8 cellular contexts compared by ENCODE assay signal in the genomic region with DNA sequence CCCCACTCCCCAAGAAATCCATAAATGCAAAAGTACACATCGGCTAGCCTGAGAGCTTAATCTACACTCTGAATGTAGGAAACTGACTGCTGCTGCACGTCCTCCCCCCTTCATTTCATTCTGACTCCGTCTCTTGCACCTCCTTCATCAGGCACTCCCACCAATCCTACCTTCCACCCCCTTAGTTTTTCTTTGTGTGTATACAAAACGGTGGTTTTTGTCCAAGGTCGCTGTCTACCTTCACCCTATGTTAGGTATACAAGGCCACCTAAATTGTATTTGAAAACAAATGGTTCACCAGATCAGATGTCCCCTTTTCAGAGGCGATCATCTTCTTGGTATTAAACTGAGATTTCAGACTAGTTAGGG. TPM values are rescaled to one million over a fixed set of nuclear protein-coding genes. Genes with fewer than 3 reads are reported as not detected.
DNase-seq lines count a peak whose midpoint lies in the region; ATAC-seq and TF ChIP-seq lines count a peak whose summit lies in the region.

No MANE protein-coding gene starts in this region.

- H3K27me3 ChIP-seq in SJCRH30 (no peaks in the 10 kb centered on the region), endodermal cell (ENCODE audit: control insufficient read depth, insufficient read depth, low read length, poor library complexity, severe bottlenecking) (no peaks in the 10 kb centered on the region)
- H3K27me3 ChIP-seq in naive thymus-derived CD4-positive, alpha-beta T cell (ENCODE audit: control insufficient read depth in 2 of 2, insufficient read depth in 2 of 2, low read length in 2 of 2): no peaks in the 10 kb centered on the region

- ATAC-seq in naive thymus-derived CD4-positive, alpha-beta T cell: no peak

- H3K9me3 ChIP-seq in SJCRH30 (replicated peaks): no peaks in the 10 kb centered on the region
- no peaks in the 10 kb centered on the region for H3K9me3 ChIP-seq in endodermal cell (ENCODE audit: control insufficient read depth, low read length)
- no peaks in the 10 kb centered on the region for H3K9me3 ChIP-seq in naive thymus-derived CD4-positive, alpha-beta T cell (ENCODE audit: control insufficient read depth in 2 of 3, low read length in 3 of 3)

- peaks cover 28% of the 10 kb centered on the region for H3K4me1 ChIP-seq in SJCRH30
- peaks cover 3% of the 10 kb centered on the region for H3K4me1 ChIP-seq in endodermal cell (ENCODE audit: control insufficient read depth, insufficient read depth, low read length)
- peaks cover 30 to 31% of the 10 kb centered on the region in 2 donors for H3K4me1 ChIP-seq in naive thymus-derived CD4-positive, alpha-beta T cell (ENCODE audit: control insufficient read depth in 2 of 2, insufficient read depth in 2 of 2, low read length in 2 of 2)

- H3K36me3 ChIP-seq in SJCRH30 (peaks cover 33% of the 10 kb centered on the region), endodermal cell (ENCODE audit: control insufficient read depth, insufficient read depth, low read length) (peaks cover 33% of the 10 kb centered on the region)
- peaks cover 0 to 19% (median 0%) of the 10 kb centered on the region in 3 experiments for H3K36me3 ChIP-seq in naive thymus-derived CD4-positive, alpha-beta T cell (ENCODE audit: control insufficient read depth in 2 of 3, insufficient read depth in 3 of 3, low read length in 3 of 3)

- H3K27me3 Mint-ChIP-seq in endodermal cell (ENCODE audit: insufficient read depth): no peaks in the 10 kb centered on the region
- H3K27me3 Mint-ChIP-seq in naive thymus-derived CD4-positive, alpha-beta T cell: no peaks in the 10 kb centered on the region

- WGBS in endodermal cell (ENCODE audit: insufficient coverage in 1 of 2, insufficient read length in 1 of 2), 2 experiments: 22 to 27% methylated on average over 3 to 6 of the region's 6 CpGs

- H3K9me3 Mint-ChIP-seq in endodermal cell: no peaks in the 10 kb centered on the region
- peaks cover 0 to 3% (median 0%) of the 10 kb centered on the region in 11 donors for H3K9me3 Mint-ChIP-seq in naive thymus-derived CD4-positive, alpha-beta T cell

- peaks cover 27% of the 10 kb centered on the region for H3K36me3 Mint-ChIP-seq in endodermal cell (ENCODE audit: low read depth)
- peaks cover 0 to 23% (median 0%) of the 10 kb centered on the region in 5 donors for H3K36me3 Mint-ChIP-seq in naive thymus-derived CD4-positive, alpha-beta T cell

- H3K27ac ChIP-seq in SJCRH30 (no peak overlapping the region), endodermal cell (ENCODE audit: low read depth, low read length) (no peak overlapping the region)
- H3K27ac ChIP-seq in naive thymus-derived CD4-positive, alpha-beta T cell (ENCODE audit: low read depth, low read length): peak overlapping the region; percentile 90

- CTCF ChIA-PET in naive thymus-derived CD4-positive, alpha-beta T cell (lab: Charles Lee): interaction anchor here (0.7 to 1.2 kb wide), 3 partner anchors 9 to 24 kb away, joined by 3 to 6 read pairs (median 3); no protein-coding TSS in a partner anchor

- no peak for TF ChIP-seq CTCF in endodermal cell (conservative IDR thresholded peaks at IDR 0.05)

- DNase-seq in NCI-H2227 treated with DMSO at 0.1 percent for 48 hours (lab: John Stamatoyannopoulos, UW) (peak; percentile 33), NCI-H2227 (lab: John Stamatoyannopoulos, UW; ENCODE audit: unreplicated experiment) (no peak), SJCRH30 (peak in 1 of 2 experiments; percentile 28), endodermal cell (no peak), mucosa of gallbladder (ENCODE audit: low spot score) (no peak), occipital lobe (lab: John Stamatoyannopoulos, UW) (no peak), NCI-H187 (lab: John Stamatoyannopoulos, UW) (no peak)
- peak in 6 of 9 donors; percentile 7 to 33 (median 22) for DNase-seq in naive thymus-derived CD4-positive, alpha-beta T cell

- H3K27ac Mint-ChIP-seq in endodermal cell: peak overlapping the region; percentile 74
- H3K27ac Mint-ChIP-seq in naive thymus-derived CD4-positive, alpha-beta T cell: peak overlapping the region; percentile 81 to 97 (median 90)

- peak overlapping the region; percentile 75 for H3K4me3 Mint-ChIP-seq in endodermal cell
- H3K4me3 Mint-ChIP-seq in naive thymus-derived CD4-positive, alpha-beta T cell: peak overlapping the region; percentile 84 to 97 (median 91)

- peaks cover 35% of the 10 kb centered on the region for H3K4me1 Mint-ChIP-seq in endodermal cell
- H3K4me1 Mint-ChIP-seq in naive thymus-derived CD4-positive, alpha-beta T cell: peaks cover 46 to 79% (median 61%) of the 10 kb centered on the region in 7 donors

- POLR2A ChIA-PET in naive thymus-derived CD4-positive, alpha-beta T cell (lab: Charles Lee): interaction anchor here (0.9 to 5.3 kb wide), 15 partner anchors 10 to 317 kb away, joined by 3 to 24 read pairs (median 5); a partner anchor contains a TSS

- intact Hi-C loops in naive thymus-derived CD4-positive, alpha-beta T cell (cut with micrococcal nuclease): loop anchor here (1.0 to 10.0 kb wide), 8 partner anchors 9 to 1778 kb away; a partner anchor contains a TSS

- peak overlapping the region; percentile 86 for H3K4me3 ChIP-seq in SJCRH30
- H3K4me3 ChIP-seq in endodermal cell (ENCODE audit: low read length): peak overlapping the region; percentile 88
- peak overlapping the region; percentile 65 for H3K4me3 ChIP-seq in naive thymus-derived CD4-positive, alpha-beta T cell (ENCODE audit: low read length)

- peak overlapping the region; percentile 22 for H3K9ac ChIP-seq in endodermal cell (ENCODE audit: extremely low read depth, low read length, poor library complexity, severe bottlenecking)

RNA-seq across cellular contexts. Expression of a gene that starts 1.9 kb away (rescaled TPM):
- total RNA-seq in SJCRH30 (2014; rRNA removed; shearing (Covaris generic)): 40.0 and 41.4 TPM in 2 replicates
- total RNA-seq in endodermal cell (10 to 100 TPM; 75.9 to 79.0 TPM), mucosa of gallbladder (63.8 TPM), occipital lobe (61.8 TPM)
- polyA plus RNA-seq in endodermal cell (2013, experiment 1 of 2): 52.8 TPM
- 50.1 TPM for polyA plus RNA-seq in endodermal cell (2013, experiment 2 of 2)
- total RNA-seq in naive thymus-derived CD4-positive, alpha-beta T cell: 100 to 1,000 TPM in 3 of 5 experiments, 10 to 100 TPM in 2; 80.5 to 164 (median 104) TPM
- 1 to 10 TPM; 1.7 to 3.1 TPM for polyA plus RNA-seq in naive thymus-derived CD4-positive, alpha-beta T cell

Comparison
In these comparisons a context has a peak if more than half of its experiments do, and no peak if none do; other contexts are left out.
1. DNase-seq: peak in NCI-H2227 treated with DMSO at 0.1 percent for 48 hours (single experiment) and naive thymus-derived CD4-positive, alpha-beta T cell (6 of 9); none in NCI-H2227 (single experiment), endodermal cell (single experiment), mucosa of gallbladder (single experiment), occipital lobe (single experiment) and NCI-H187 (0 of 2).
2. Peak in every context shown above with its lines, with median percentiles within 50 percentile points of each other: H3K4me3 ChIP-seq.